Comparison of ENCODE assay signal across 18 cellular contexts in the genomic region with DNA sequence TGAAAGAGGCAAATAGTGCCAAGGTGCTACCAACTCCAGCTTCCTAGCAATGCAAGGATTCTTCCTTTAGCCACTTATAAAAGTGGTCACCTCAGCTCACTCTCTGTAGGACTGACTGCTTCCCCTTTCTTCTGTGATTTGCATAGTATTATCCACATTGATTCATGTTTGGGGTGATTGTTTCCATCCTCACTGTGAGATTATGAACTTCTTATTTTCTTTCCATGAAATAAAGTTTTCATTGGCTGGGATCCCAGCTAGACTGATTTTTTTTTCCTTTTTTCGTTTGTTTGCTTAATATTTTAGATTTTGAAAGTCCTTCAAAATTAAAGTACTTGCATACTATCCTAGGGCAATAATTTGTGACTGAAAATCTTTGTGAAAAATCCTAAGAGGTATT. TPM values are rescaled to one million over a fixed set of nuclear protein-coding genes. Genes with fewer than 3 reads are reported as not detected.
DNase-seq lines count a peak whose midpoint lies in the region; TF ChIP-seq lines count a peak whose summit lies in the region.
"Had no signal": no experiment of that assay in that cellular context is flagged by ENCODE, and none has a peak within 500 bp of the region (broad histone marks: within the 10 kb centered on the region; RNA-seq: fewer than 3 reads in every experiment).

No MANE protein-coding gene starts in this region.

- H3K27me3 ChIP-seq in vagina, result no peaks in the 10 kb centered on the region
- H3K27me3 ChIP-seq: BLaER1 had no signal

- H3K36me3 ChIP-seq in vagina, result no peaks in the 10 kb centered on the region
- H3K36me3 ChIP-seq: BLaER1, HAP-1 had no signal

- H3K9me3 ChIP-seq in vagina, result no peaks in the 10 kb centered on the region
- H3K9me3 ChIP-seq: BLaER1, HAP-1 had no signal

- TF ChIP-seq CTCF in vagina (IDR thresholded peaks at IDR 0.05), result no peak

- H3K4me1 ChIP-seq in vagina, result no peaks in the 10 kb centered on the region

- H3K4me3 ChIP-seq in vagina, result no peak overlapping the region
- H3K4me3 ChIP-seq: BLaER1, GM23248, HAP-1, K562 had no signal

- no peak for TF ChIP-seq POLR2A in vagina (IDR thresholded peaks at IDR 0.05)

- DNase-seq in astrocyte of the hippocampus (ENCODE audit: low read depth, low spot score), result peak; percentile 20
- peak; percentile 30 for DNase-seq in dedifferentiated amniotic fluid mesenchymal stem cell (ENCODE audit: extremely low spot score)
- DNase-seq in left kidney (ENCODE audit: low read depth, low spot score), result peak; percentile 9
- peak; percentile 31 for DNase-seq in smooth muscle cell of the brain vasculature (ENCODE audit: low read depth, low spot score)
- no peak for DNase-seq in SW 1271 (lab: John Stamatoyannopoulos, UW)
- DNase-seq in vagina (ENCODE audit: extremely low spot score in 2 of 2), result no peak
- no peak for DNase-seq in NCI-H146 treated with DMSO at 0.1 percent for 48 hours (lab: John Stamatoyannopoulos, UW; ENCODE audit: unreplicated experiment)
- DNase-seq: CD4-positive, alpha-beta memory T cell; DMS153; GDM1; GM23248; NCI-H187; NCI-H82; SHP77 treated with DMSO at 0.1 percent for 48 hours had no signal

- intact Hi-C loops in vagina (cut with DNase I), result no loop called here

- H3K27ac ChIP-seq in vagina, result no peak overlapping the region
- H3K27ac ChIP-seq: BLaER1, GM23248 had no signal

RNA-seq across cellular contexts. Expression of a gene that starts 50.5 kb away (rescaled TPM):
- total RNA-seq in vagina, result 18.7 TPM
- total RNA-seq: CD4-positive, alpha-beta memory T cell; GM23248; RPMI7951 had no signal

Comparison
In these comparisons a context has a peak if more than half of its experiments do, and no peak if none do; other contexts are left out.
1. DNase-seq: peak in astrocyte of the hippocampus (single experiment), dedifferentiated amniotic fluid mesenchymal stem cell (single experiment), left kidney (single experiment) and smooth muscle cell of the brain vasculature (single experiment); none in SW 1271 (0 of 2), vagina (0 of 2) and NCI-H146 treated with DMSO at 0.1 percent for 48 hours (single experiment).